ENCODE assay signal across 19 cellular contexts in genomic region chr6:184161-184695, GRCh38.
"Had no signal": no experiment of that assay in that cellular context is flagged by ENCODE, and none has a peak within 500 bp of the region (broad histone marks: within the 10 kb centered on the region; RNA-seq: fewer than 3 reads in every experiment).

No MANE protein-coding gene starts in this region.

- H3K27ac Mint-ChIP-seq: activated naive CD8-positive, alpha-beta T cell treated with anti-CD3 and anti-CD28 coated beads, Interleukin-2, amount 10 ng/mL, durations not matched to agents 7 days and 5 days; brain; natural killer cell treated with Interleukin-12 subunit alpha and Interleukin-12 subunit beta and Interleukin-15 and Interleukin-18, amount 100 ng/mL, for 72 hours; type B pancreatic cell had no signal

- H3K9me3 Mint-ChIP-seq: activated naive CD8-positive, alpha-beta T cell treated with anti-CD3 and anti-CD28 coated beads, Interleukin-2, amount 10 ng/mL, durations not matched to agents 7 days and 5 days; natural killer cell treated with Interleukin-12 subunit alpha and Interleukin-12 subunit beta and Interleukin-15 and Interleukin-18, amount 100 ng/mL, for 72 hours; type B pancreatic cell had no signal

- H3K4me3 Mint-ChIP-seq: activated naive CD8-positive, alpha-beta T cell treated with anti-CD3 and anti-CD28 coated beads, Interleukin-2, amount 10 ng/mL, durations not matched to agents 7 days and 5 days; brain; natural killer cell treated with Interleukin-12 subunit alpha and Interleukin-12 subunit beta and Interleukin-15 and Interleukin-18, amount 100 ng/mL, for 72 hours; type B pancreatic cell had no signal

- H3K27ac ChIP-seq: left ventricle myocardium inferior had no signal

- H3K27me3 Mint-ChIP-seq: activated naive CD8-positive, alpha-beta T cell treated with anti-CD3 and anti-CD28 coated beads, Interleukin-2, amount 10 ng/mL, durations not matched to agents 7 days and 5 days; type B pancreatic cell had no signal

- ATAC-seq: natural killer cell treated with Interleukin-12 subunit alpha and Interleukin-12 subunit beta and Interleukin-15 and Interleukin-18, amount 100 ng/mL, for 72 hours had no signal

- H3K36me3 Mint-ChIP-seq: activated naive CD8-positive, alpha-beta T cell treated with anti-CD3 and anti-CD28 coated beads, Interleukin-2, amount 10 ng/mL, durations not matched to agents 7 days and 5 days; brain; natural killer cell treated with Interleukin-12 subunit alpha and Interleukin-12 subunit beta and Interleukin-15 and Interleukin-18, amount 100 ng/mL, for 72 hours; type B pancreatic cell had no signal

- H3K9me3 ChIP-seq: left ventricle myocardium inferior had no signal

- DNase-seq: activated CD4-positive, alpha-beta T cell treated with anti-CD3 and anti-CD28 coated beads, Interleukin-2, amount 50 U/mL, for 1 hour; activated CD4-positive, CD25-positive, alpha-beta regulatory T cell; activated naive CD4-positive, alpha-beta T cell; activated naive CD8-positive, alpha-beta T cell treated with anti-CD3 and anti-CD28 coated beads, Interleukin-2, amount 10 ng/mL, durations not matched to agents 7 days and 5 days; activated T-cell treated with anti-CD3 and anti-CD28 coated beads for 4 hours; central memory CD4-positive, alpha-beta T cell; cortex of kidney; effector CD4-positive, alpha-beta T cell; foreskin fibroblast; glutamatergic neuron; left ventricle myocardium inferior; mesenchymal stem cell; nucleus accumbens; stimulated activated CD4-positive, alpha-beta T cell treated with anti-CD3 and anti-CD28 coated beads, Interleukin-15, amount 100 ng/mL, for 24 hours; stimulated activated CD4-positive, alpha-beta T cell treated with anti-CD3 and anti-CD28 coated beads, Interleukin-4, amount 100 ng/mL, for 1 hour; stimulated activated naive CD8-positive, alpha-beta T cell treated with anti-CD3 and anti-CD28 coated beads, Interleukin-15, Interleukin-2, amounts not matched to agents 100 U/mL and 50 U/mL, for 24 hours had no signal

- H3K4me1 ChIP-seq: left ventricle myocardium inferior had no signal

- H3K4me1 Mint-ChIP-seq: brain had no signal
